In the genomic region with DNA sequence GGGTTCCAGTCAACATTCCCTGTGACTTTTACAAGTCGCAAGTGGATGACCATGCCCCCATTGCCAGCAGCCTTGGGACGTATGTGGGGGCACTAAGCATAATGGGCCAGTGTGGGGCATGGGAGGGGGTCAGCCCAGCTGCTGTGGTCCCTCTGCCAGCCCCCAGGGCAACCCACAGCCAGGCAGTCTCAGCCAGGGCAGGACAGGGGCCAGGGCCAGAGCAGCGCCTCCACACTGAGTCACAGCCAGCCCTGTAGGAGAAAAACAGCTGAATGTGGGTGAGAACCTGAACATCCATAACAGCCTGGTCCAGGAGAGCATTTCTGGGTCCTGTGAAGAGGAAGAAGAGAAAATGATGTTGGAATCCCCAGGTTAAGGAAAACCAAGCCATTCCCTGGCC, we compare ENCODE assay signal across 21 cellular contexts.
DNase-seq lines count a peak whose midpoint lies in the region; ATAC-seq and TF ChIP-seq lines count a peak whose summit lies in the region.
"Had no signal": no experiment of that assay in that cellular context is flagged by ENCODE, and none has a peak within 500 bp of the region (broad histone marks: within the 10 kb centered on the region; RNA-seq: fewer than 3 reads in every experiment).

No MANE protein-coding gene starts in this region.

- intact Hi-C loops in left lung (cut with DNase I), result no loop called here
- intact Hi-C loops in spleen (cut with DNase I; ENCODE audit: low total_unique reads), result no loop called here

- no peak overlapping the region for H3K27ac ChIP-seq in HEK293 (ENCODE audit: extremely low read depth, low read depth, low read length)
- H3K27ac ChIP-seq in WERI-Rb-1, result peak overlapping the region; percentile 30
- H3K27ac ChIP-seq in left lung, result no peak overlapping the region
- peak overlapping the region in 5 of 8 donors; percentile 37 to 54 (median 39) for H3K27ac ChIP-seq in spleen
- H3K27ac ChIP-seq: SJSA1 had no signal

- DNase-seq in WERI-Rb-1, result no peak
- no peak for DNase-seq in left lung
- no peak for DNase-seq in spleen
- no peak for DNase-seq in NCI-H1092 treated with DMSO at 0.1 percent for 48 hours (lab: John Stamatoyannopoulos, UW)
- no peak for DNase-seq in GDM1 (lab: John Stamatoyannopoulos, UW)
- DNase-seq: activated CD4-positive, alpha-beta T cell treated with anti-CD3 and anti-CD28 coated beads for 4 hours; activated CD8-positive, alpha-beta memory T cell treated with anti-CD3 and anti-CD28 coated beads for 24 hours; activated gamma-delta T cell; activated T-cell treated with anti-CD3 and anti-CD28 coated beads, Interleukin-2, amount 50 U/mL, for 1 hour; endodermal cell; kidney glomerular epithelial cell; naive B cell; NCI-H1694; NCI-H2171; NCI-H510A treated with DMSO at 0.1 percent for 48 hours; NK-92 treated with Interleukin-12 subunit alpha and Interleukin-12 subunit beta, amount 100 ng/mL, for 24 hours; small intestine had no signal

- H3K36me3 ChIP-seq in HEK293 (ENCODE audit: control insufficient read depth in 2 of 2, insufficient read depth in 1 of 2, low read length in 2 of 2) (no peaks in the 10 kb centered on the region), WERI-Rb-1 (no peaks in the 10 kb centered on the region; the same call in 1 of the 2 replicates), left lung (no peaks in the 10 kb centered on the region), spleen (no peaks in the 10 kb centered on the region)

- WGBS in spleen, 5 donors, result 85 to 98% (median 95%) methylated on average over 3 of the region's 3 CpGs

- CTCF ChIA-PET in HEK293 (lab: Yijun Ruan, JAX), result interaction anchor here (0.6 kb wide), 1 partner anchor 199 kb away, joined by 8 read pairs; no protein-coding TSS in a partner anchor

- ATAC-seq in left lung (peak; percentile 36), GM19395 (IDR thresholded peaks at IDR 0.05; ENCODE audit: unreplicated experiment) (no peak)
- ATAC-seq: HCT116 had no signal

- no peak for TF ChIP-seq POLR2A in spleen (IDR thresholded peaks at IDR 0.05)

- H3K4me3 ChIP-seq in HEK293 (ENCODE audit: low read depth, low read length) (no peak overlapping the region), WERI-Rb-1 (ENCODE audit: low read depth, low read length) (no peak overlapping the region), left lung (no peak overlapping the region), spleen (no peak overlapping the region)
- H3K4me3 ChIP-seq: SJSA1 had no signal

- TF ChIP-seq CTCF in HEK293 (tag by site-specific recombination; IDR thresholded peaks at IDR 0.05) (no peak), WERI-Rb-1 (IDR thresholded peaks at IDR 0.05; ENCODE audit: low read depth, low read length) (no peak), left lung (IDR thresholded peaks at IDR 0.05) (no peak), spleen (IDR thresholded peaks at IDR 0.05 in 8 of 11, conservative IDR thresholded peaks at IDR 0.05 in 3 of 11) (no peak)

- POLR2A ChIA-PET in HEK293 (lab: Yijun Ruan, JAX), result no interaction called here

- H3K27me3 ChIP-seq in WERI-Rb-1 (ENCODE audit: insufficient read depth, low read depth, severe bottlenecking) (no peaks in the 10 kb centered on the region), left lung (no peaks in the 10 kb centered on the region), spleen (replicated peaks in 1 of 7) (no peaks in the 10 kb centered on the region)
- H3K27me3 ChIP-seq: SJSA1 had no signal

- H3K9me3 ChIP-seq in HEK293 (ENCODE audit: control insufficient read depth, insufficient read depth, low read depth, low read length) (no peaks in the 10 kb centered on the region), WERI-Rb-1 (ENCODE audit: severe bottlenecking) (no peaks in the 10 kb centered on the region), left lung (no peaks in the 10 kb centered on the region), spleen (no peaks in the 10 kb centered on the region)
- H3K9me3 ChIP-seq: SJSA1 had no signal

- H3K4me1 ChIP-seq in HEK293 (ENCODE audit: control insufficient read depth, insufficient read depth, low read length) (peaks cover 8% of the 10 kb centered on the region), left lung (peaks cover 11 to 12% of the 10 kb centered on the region in 2 donors), spleen (peaks cover 0 to 31% (median 3%) of the 10 kb centered on the region in 6 donors)

TF ChIP-seq in HEK293, 187 proteins besides CTCF, POLR2A, EP300 and RAD21:
- TF ChIP-seq ZNF341 (tag by site-specific recombination; IDR thresholded peaks at IDR 0.05; ENCODE audit: low read depth) (no peak), ZFHX2 (tag by site-specific recombination; conservative IDR thresholded peaks at IDR 0.05) (0 out of 2 replicates have a peak, but pooled peaks have one; percentile 8)

Comparison
In these comparisons a context has a peak if more than half of its experiments do, and no peak if none do; other contexts are left out.
1. H3K27ac ChIP-seq: peak in WERI-Rb-1 (single experiment) and spleen (5 of 8); none in HEK293 (single experiment) and left lung (0 of 2).